In genomic region chr13:44818428-44818827, GRCh38 we compare ENCODE assay signal across 9 cellular contexts.
DNase-seq lines count a peak whose midpoint lies in the region; ATAC-seq and TF ChIP-seq lines count a peak whose summit lies in the region.
"Had no signal": no experiment of that assay in that cellular context is flagged by ENCODE, and none has a peak within 500 bp of the region (broad histone marks: within the 10 kb centered on the region; RNA-seq: fewer than 3 reads in every experiment).

No MANE protein-coding gene starts in this region.

- H3K27me3 ChIP-seq in prostate gland (replicated peaks; ENCODE audit: insufficient read depth), result no peaks in the 10 kb centered on the region

- 75% methylated on average over 6 of the region's 6 CpGs for WGBS in prostate gland

- DNase-seq in 8988T (peak; percentile 38), H4 (ENCODE audit: low spot score) (peak; percentile 43), RKO (ENCODE audit: low spot score) (peak; percentile 8), erythroblast (lab: John Stamatoyannopoulos, UW) (peak; percentile 8 to 20), NCI-H526 treated with DMSO at 0.1 percent for 48 hours (lab: John Stamatoyannopoulos, UW) (no peak), prostate gland (ENCODE audit: low spot score) (no peak), cerebellum (ENCODE audit: low spot score) (no peak)
- DNase-seq: DMS79 had no signal

- H3K27ac ChIP-seq in prostate gland, result no peak overlapping the region

- no peak overlapping the region for H3K4me3 ChIP-seq in prostate gland

- no peaks in the 10 kb centered on the region for H3K36me3 ChIP-seq in prostate gland

- no peak for TF ChIP-seq CTCF in prostate gland (IDR thresholded peaks at IDR 0.05)

- no peaks in the 10 kb centered on the region for H3K4me1 ChIP-seq in prostate gland (replicated peaks)

- intact Hi-C loops in prostate gland (cut with DNase I), result no loop called here

- TF ChIP-seq POLR2A in erythroblast (IDR thresholded peaks at IDR 0.05; ENCODE audit: low read length) (no peak), prostate gland (IDR thresholded peaks at IDR 0.05) (no peak)

- no peak for ATAC-seq in HG02852 (IDR thresholded peaks at IDR 0.05; ENCODE audit: unreplicated experiment)

- no peaks in the 10 kb centered on the region for H3K9me3 ChIP-seq in prostate gland

Comparison
In these comparisons a context has a peak if more than half of its experiments do, and no peak if none do; other contexts are left out.
1. DNase-seq: peak in 8988T (single experiment), H4 (single experiment), RKO (single experiment) and erythroblast (2 of 2); none in NCI-H526 treated with DMSO at 0.1 percent for 48 hours (single experiment), prostate gland (single experiment) and cerebellum (single experiment).